Comparison of ENCODE assay signal across 7 cellular contexts in the genomic region with DNA sequence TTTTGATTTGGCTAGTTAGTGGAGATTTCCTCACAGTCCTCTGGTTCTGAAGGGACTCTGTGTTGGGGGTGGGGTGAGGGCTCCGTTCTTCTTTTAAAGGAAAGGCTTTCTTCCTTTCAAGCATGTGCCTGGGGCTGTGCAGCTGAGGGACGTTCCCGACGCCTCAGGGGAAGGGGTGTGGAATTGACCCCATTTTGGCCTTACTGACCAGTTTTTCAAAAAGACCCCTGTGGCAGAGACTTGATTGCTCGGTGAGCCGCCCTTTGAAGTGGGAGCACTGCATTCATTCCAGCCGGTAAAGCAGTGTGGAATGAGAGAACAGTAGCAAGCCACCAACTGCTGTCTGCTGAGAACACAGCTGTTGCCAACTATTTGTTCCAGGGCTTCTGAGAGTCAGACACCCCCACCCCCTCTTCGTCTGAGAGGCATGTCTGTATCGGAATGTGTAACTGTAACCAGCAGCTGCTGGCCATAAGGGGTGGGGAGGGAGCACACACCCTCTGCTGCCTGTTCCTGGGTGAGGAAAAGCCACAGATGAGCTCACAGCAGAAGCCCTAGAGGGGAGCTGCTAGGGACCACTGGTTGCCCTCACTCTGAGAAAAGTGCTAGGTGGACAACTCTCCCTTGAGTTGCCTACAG. TPM values are rescaled to one million over a fixed set of nuclear protein-coding genes. Genes with fewer than 3 reads are reported as not detected.
DNase-seq lines count a peak whose midpoint lies in the region; ATAC-seq and TF ChIP-seq lines count a peak whose summit lies in the region.

No MANE protein-coding gene starts in this region.

- intact Hi-C loops in heart right ventricle (cut with DNase I): loop anchor here in 4 of 10 donors (1.0 to 5.0 kb wide), 4 partner anchors 19 to 40 kb away; a partner anchor contains a TSS
- intact Hi-C loops in posterior cingulate gyrus (cut with DNase I): no loop called here

- no peaks in the 10 kb centered on the region for H3K9me3 ChIP-seq in heart right ventricle

- no peak for TF ChIP-seq CTCF in heart right ventricle (IDR thresholded peaks at IDR 0.05)

- peak; percentile 68 to 87 (median 81) for ATAC-seq in heart right ventricle
- no peak for ATAC-seq in HG02678 (IDR thresholded peaks at IDR 0.05; ENCODE audit: unreplicated experiment)

- H3K36me3 ChIP-seq in heart right ventricle: peaks cover 0 to 3% (median 0%) of the 10 kb centered on the region in 9 donors

- H3K27ac ChIP-seq in adipose tissue (ENCODE audit: low read depth, low read length): peak overlapping the region; percentile 78
- H3K27ac ChIP-seq in heart right ventricle: peak overlapping the region; percentile 85 to 99 (median 97)

- H3K27me3 ChIP-seq in heart right ventricle: no peaks in the 10 kb centered on the region

- WGBS in adipose tissue, 3 donors: 2 to 21% (median 20%) methylated on average over 9 of the region's 9 CpGs
- 2 to 3% methylated on average over 9 of the region's 9 CpGs for WGBS in heart right ventricle, 2 donors

- peaks cover 40 to 100% (median 87%) of the 10 kb centered on the region in 9 donors for H3K4me1 ChIP-seq in heart right ventricle

- peak overlapping the region; percentile 36 to 67 (median 59) for H3K4me3 ChIP-seq in heart right ventricle

- DNase-seq in HUDEP-2 (lab: John Stamatoyannopoulos, UW; ENCODE audit: unreplicated experiment in 76 of 76): peak in 71 of 76 experiments; percentile 18 to 90 (median 68)
- peak; percentile 64 to 92 for DNase-seq in heart right ventricle
- peak; percentile 28 to 94 (median 55) for DNase-seq in posterior cingulate gyrus
- no peak for DNase-seq in central memory CD4-positive, alpha-beta T cell
- DNase-seq in NCI-H510A (lab: John Stamatoyannopoulos, UW): no peak

RNA-seq across cellular contexts. Expression of a gene that starts 33.1 kb away (rescaled TPM):
- polyA plus RNA-seq in adipose tissue (10 to 100 TPM; 13.4 to 64.1 (median 36.3) TPM), heart right ventricle (10 to 100 TPM; 14.3 to 17.5 TPM)
- total RNA-seq in heart right ventricle: 10 to 100 TPM; 17.3 to 33.3 (median 21.0) TPM

Comparison
In these comparisons a context has a peak if more than half of its experiments do, and no peak if none do; other contexts are left out.
1. DNase-seq: peak in HUDEP-2 (71 of 76), heart right ventricle (2 of 2) and posterior cingulate gyrus (10 of 10); none in central memory CD4-positive, alpha-beta T cell (single experiment) and NCI-H510A (single experiment).